In genomic region chr2:10157293-10157692, GRCh38 we compare ENCODE assay signal across 1 cellular context.
TF ChIP-seq lines count a peak whose summit lies in the region.

No MANE protein-coding gene starts in this region.

TF ChIP-seq in HCT116, 20 proteins besides CTCF, POLR2A, EP300 and RAD21 (continued from another document):
- no peak for TF ChIP-seq ELF1 (IDR thresholded peaks at IDR 0.05; ENCODE audit: borderline replicate concordance, low read depth)
- TF ChIP-seq CBX3 (IDR thresholded peaks at IDR 0.05; ENCODE audit: low read depth) = no peak
- TF ChIP-seq MAX (IDR thresholded peaks at IDR 0.05) = no peak
- no peak for TF ChIP-seq REST (IDR thresholded peaks at IDR 0.05; ENCODE audit: low read depth)
- TF ChIP-seq ZNF274 (IDR thresholded peaks at IDR 0.05; ENCODE audit: low read depth, low read length) = no peak
- TF ChIP-seq ZBTB33 (IDR thresholded peaks at IDR 0.05; ENCODE audit: extremely low read depth, insufficient replicate concordance, low read length) = no peak
- TF ChIP-seq ATF3 (IDR thresholded peaks at IDR 0.05) = no peak
TF ChIP-seq in HCT116: peak in this region for 0.
